Comparison of ENCODE assay signal across 9 cellular contexts in the genomic region with DNA sequence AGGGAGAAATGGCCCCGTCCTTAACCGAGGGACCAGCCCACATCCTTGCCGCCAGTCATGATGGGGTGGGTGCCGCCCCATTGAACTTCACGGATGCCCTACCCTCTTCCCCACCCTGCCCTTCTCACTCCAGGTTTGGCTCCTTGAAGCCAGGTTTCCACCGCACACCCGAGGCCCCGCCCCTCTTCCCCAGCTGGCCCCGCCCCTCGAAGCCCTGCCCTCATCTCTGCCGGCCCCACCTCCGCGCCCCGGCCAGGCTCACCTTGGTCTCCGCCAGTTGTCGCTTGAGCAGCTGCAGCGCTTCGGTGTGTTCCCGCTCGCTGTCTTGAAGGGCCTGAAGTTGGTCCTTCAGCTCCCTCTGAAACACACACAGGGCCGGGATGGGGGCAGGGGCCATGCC.
"Had no signal": no experiment of that assay in that cellular context is flagged by ENCODE, and none has a peak within 500 bp of the region (broad histone marks: within the 10 kb centered on the region; RNA-seq: fewer than 3 reads in every experiment).

No MANE protein-coding gene starts in this region.

- H3K9me3 Mint-ChIP-seq: activated CD4-positive, alpha-beta T cell treated with anti-CD3 and anti-CD28 coated beads, Interleukin-2, amount 10 ng/mL, durations not matched to agents 7 days and 5 days; activated naive CD4-positive, alpha-beta T cell treated with anti-CD3 and anti-CD28 coated beads for 36 hours; neural crest cell; T-helper 2 cell treated with Interferon-gamma antibody and Interleukin-4, amounts not matched to agents 5 μg/mL and 100 μg/mL, for 36 hours had no signal

- H3K27ac ChIP-seq: ascending aorta, breast epithelium, parathyroid adenoma had no signal

- H3K4me1 Mint-ChIP-seq: activated CD4-positive, alpha-beta T cell treated with anti-CD3 and anti-CD28 coated beads, Interleukin-2, amount 10 ng/mL, durations not matched to agents 7 days and 5 days had no signal

- H3K9ac ChIP-seq: parathyroid adenoma had no signal

- H3K27me3 ChIP-seq: ascending aorta, breast epithelium had no signal

- H3K4me3 Mint-ChIP-seq: activated CD4-positive, alpha-beta T cell treated with anti-CD3 and anti-CD28 coated beads, Interleukin-2, amount 10 ng/mL, durations not matched to agents 7 days and 5 days; activated naive CD4-positive, alpha-beta T cell treated with anti-CD3 and anti-CD28 coated beads for 36 hours; T-helper 2 cell treated with Interferon-gamma antibody and Interleukin-4, amounts not matched to agents 5 μg/mL and 100 μg/mL, for 36 hours had no signal

- H3K27ac Mint-ChIP-seq: activated CD4-positive, alpha-beta T cell treated with anti-CD3 and anti-CD28 coated beads, Interleukin-2, amount 10 ng/mL, durations not matched to agents 7 days and 5 days; activated naive CD4-positive, alpha-beta T cell treated with anti-CD3 and anti-CD28 coated beads for 36 hours; T-helper 2 cell treated with Interferon-gamma antibody and Interleukin-4, amounts not matched to agents 5 μg/mL and 100 μg/mL, for 36 hours had no signal

- H3K4me3 ChIP-seq: ascending aorta, breast epithelium had no signal

- H3K9me3 ChIP-seq: ascending aorta, breast epithelium had no signal

- H3K36me3 ChIP-seq: breast epithelium had no signal

- H3K4me1 ChIP-seq: breast epithelium, parathyroid adenoma had no signal

- H2AFZ ChIP-seq: parathyroid adenoma had no signal

- H3K27me3 Mint-ChIP-seq: activated CD4-positive, alpha-beta T cell treated with anti-CD3 and anti-CD28 coated beads, Interleukin-2, amount 10 ng/mL, durations not matched to agents 7 days and 5 days had no signal

- DNase-seq: activated CD4-positive, alpha-beta T cell treated with anti-CD3 and anti-CD28 coated beads, Interleukin-2, amount 10 ng/mL, durations not matched to agents 7 days and 5 days; activated naive CD4-positive, alpha-beta T cell treated with anti-CD3 and anti-CD28 coated beads for 36 hours; kidney glomerular epithelial cell; stimulated activated CD4-positive, alpha-beta T cell treated with anti-CD3 and anti-CD28 coated beads, Interleukin-1b, Interleukin-23, amount 100 ng/mL, for 48 hours had no signal
